Comparison of ENCODE assay signal across 8 cellular contexts in genomic region chr15:49421991-49422390, GRCh38. TPM values are rescaled to one million over a fixed set of nuclear protein-coding genes. Genes with fewer than 3 reads are reported as not detected.
DNase-seq lines count a peak whose midpoint lies in the region; ATAC-seq and TF ChIP-seq lines count a peak whose summit lies in the region.

No MANE protein-coding gene starts in this region.

- ATAC-seq in GM18511 (IDR thresholded peaks at IDR 0.05; ENCODE audit: unreplicated experiment): peak; percentile 66
- ATAC-seq in naive thymus-derived CD8-positive, alpha-beta T cell: peak in 1 of 2 donors; percentile 30

- H3K27ac Mint-ChIP-seq in naive thymus-derived CD8-positive, alpha-beta T cell: peak overlapping the region in 4 of 10 donors; percentile 6 to 92 (median 46)

- no peaks in the 10 kb centered on the region for H3K9me3 ChIP-seq in esophagus squamous epithelium
- no peaks in the 10 kb centered on the region for H3K9me3 ChIP-seq in uterus

- WGBS in esophagus squamous epithelium, 2 donors: 13 to 33% methylated on average over 9 of the region's 9 CpGs

- TF ChIP-seq CTCF in AG10803 (conservative IDR thresholded peaks at IDR 0.05; ENCODE audit: low read length) (peak; percentile 86), esophagus squamous epithelium (IDR thresholded peaks at IDR 0.05) (peak; percentile 47 to 89 (median 78)), uterus (IDR thresholded peaks at IDR 0.05) (peak; percentile 68 to 90 (median 76))

- POLR2A ChIA-PET in naive thymus-derived CD8-positive, alpha-beta T cell (lab: Charles Lee): no interaction called here

- H3K4me3 Mint-ChIP-seq in naive thymus-derived CD8-positive, alpha-beta T cell: peak overlapping the region in 8 of 10 donors; percentile 12 to 74 (median 47)

- H3K36me3 ChIP-seq in esophagus squamous epithelium: no peaks in the 10 kb centered on the region
- no peaks in the 10 kb centered on the region for H3K36me3 ChIP-seq in uterus

- H3K27me3 Mint-ChIP-seq in naive thymus-derived CD8-positive, alpha-beta T cell: peaks cover 0 to 5% (median 3%) of the 10 kb centered on the region in 5 donors

- TF ChIP-seq POLR2A in esophagus squamous epithelium (IDR thresholded peaks at IDR 0.05): no peak
- no peak for TF ChIP-seq POLR2A in uterus (IDR thresholded peaks at IDR 0.05)

- H3K4me1 ChIP-seq in esophagus squamous epithelium (peaks cover 0 to 12% (median 0%) of the 10 kb centered on the region in 3 donors), uterus (no peaks in the 10 kb centered on the region)

- H3K27me3 ChIP-seq in esophagus squamous epithelium (no peaks in the 10 kb centered on the region), uterus (no peaks in the 10 kb centered on the region)

- H3K9me3 Mint-ChIP-seq in naive thymus-derived CD8-positive, alpha-beta T cell: no peaks in the 10 kb centered on the region

- H3K4me3 ChIP-seq in AG10803 (ENCODE audit: low read length) (peak overlapping the region; percentile 15), esophagus squamous epithelium (peak overlapping the region in 2 of 4 donors; percentile 27 to 63), uterus (peak overlapping the region; percentile 10 to 46)

- H3K27ac ChIP-seq in esophagus squamous epithelium (peak overlapping the region in 3 of 4 donors; percentile 63 to 67 (median 63)), uterus (peak overlapping the region; percentile 75 to 85)

- H3K36me3 Mint-ChIP-seq in naive thymus-derived CD8-positive, alpha-beta T cell: no peaks in the 10 kb centered on the region

- DNase-seq in AG10803 (ENCODE audit: low read depth) (peak; percentile 81), NCI-H1694 treated with DMSO at 0.1 percent for 48 hours (lab: John Stamatoyannopoulos, UW) (peak; percentile 3), esophagus squamous epithelium (lab: John Stamatoyannopoulos, UW) (no peak), uterus (peak; percentile 39 to 68), NOMO-1 treated with DMSO at 0.1 percent for 48 hours (lab: John Stamatoyannopoulos, UW; ENCODE audit: unreplicated experiment) (no peak)
- DNase-seq in activated CD4-positive, alpha-beta T cell treated with anti-CD3 and anti-CD28 coated beads for 4 hours: peak; percentile 3 to 5
- DNase-seq in naive thymus-derived CD8-positive, alpha-beta T cell: peak in 8 of 10 donors; percentile 14 to 66 (median 35)

- intact Hi-C loops in esophagus squamous epithelium (cut with DNase I): no loop called here
- intact Hi-C loops in uterus (cut with DNase I; ENCODE audit: low total_unique reads): no loop called here

- peaks cover 0 to 7% (median 4%) of the 10 kb centered on the region in 4 donors for H3K4me1 Mint-ChIP-seq in naive thymus-derived CD8-positive, alpha-beta T cell

RNA-seq across cellular contexts. Expression of gene FGF7, which starts 1.1 kb away (rescaled TPM):
- total RNA-seq in esophagus squamous epithelium: 10 to 100 TPM in 2 of 4 donors, 1 to 10 TPM in 2; 1.1 to 29.4 (median 8.6) TPM
- total RNA-seq in naive thymus-derived CD8-positive, alpha-beta T cell: under 1 TPM; 0.23 to 0.25 TPM
- under 1 TPM in 1 of 3 donors, not detected in 2; 0.02 TPM for polyA plus RNA-seq in naive thymus-derived CD8-positive, alpha-beta T cell
- 100 to 1,000 TPM in 2 of 4 donors, 10 to 100 TPM in 2; 57.6 to 137 (median 102) TPM for total RNA-seq in uterus

Comparison
In these comparisons a context has a peak if more than half of its experiments do, and no peak if none do; other contexts are left out.
1. DNase-seq: peak in AG10803 (single experiment), NCI-H1694 treated with DMSO at 0.1 percent for 48 hours (single experiment), activated CD4-positive, alpha-beta T cell treated with anti-CD3 and anti-CD28 coated beads for 4 hours (2 of 2), naive thymus-derived CD8-positive, alpha-beta T cell (8 of 10) and uterus (2 of 2); none in esophagus squamous epithelium (single experiment) and NOMO-1 treated with DMSO at 0.1 percent for 48 hours (single experiment).
2. Peak in every context shown above with its lines, with median percentiles within 50 percentile points of each other: CTCF ChIP-seq.